8 cellular contexts compared by ENCODE assay signal in the genomic region with DNA sequence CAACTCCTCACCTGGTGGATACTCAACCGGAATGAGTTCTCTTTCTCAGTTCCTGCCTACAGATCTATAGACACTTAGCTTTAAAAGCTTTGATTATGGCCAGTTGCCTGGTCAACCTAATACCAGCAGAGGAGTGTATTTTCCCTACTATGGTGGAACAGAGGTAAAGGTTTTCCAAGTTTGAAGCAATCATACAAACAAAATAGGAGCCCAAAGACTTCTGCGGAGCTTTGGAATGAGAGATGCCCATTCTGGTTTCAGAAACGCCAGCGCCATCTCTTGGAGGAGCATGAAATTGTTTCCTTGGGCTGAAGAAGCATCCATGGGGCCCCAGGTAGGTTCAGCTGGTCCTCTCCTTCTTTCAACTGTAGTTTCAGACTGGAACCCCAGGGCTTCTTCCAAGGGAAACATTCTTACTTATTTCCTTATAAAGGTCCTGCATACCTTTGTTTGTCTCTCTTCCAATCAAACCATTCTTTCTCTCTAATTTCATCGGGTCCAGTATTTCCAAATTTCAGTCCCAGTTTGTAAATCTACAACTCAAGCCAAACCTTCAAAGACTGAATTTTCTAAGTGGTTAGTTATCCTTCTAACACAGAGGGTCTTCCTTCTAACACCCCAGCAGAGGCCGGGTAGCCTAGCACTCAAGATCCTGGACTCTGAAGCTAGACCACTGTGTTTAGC.
DNase-seq lines count a peak whose midpoint lies in the region; ATAC-seq and TF ChIP-seq lines count a peak whose summit lies in the region.

No MANE protein-coding gene starts in this region.

- TF ChIP-seq CTCF in GM10266 (IDR thresholded peaks at IDR 0.05; ENCODE audit: control insufficient read depth, insufficient read depth, low read depth, missing control alignments): peak; percentile 65
- TF ChIP-seq CTCF in MM.1S (IDR thresholded peaks at IDR 0.05; ENCODE audit: low read length): peak; percentile 97
- peak; percentile 67 for TF ChIP-seq CTCF in colonic mucosa (IDR thresholded peaks at IDR 0.05)
- peak; percentile 81 for TF ChIP-seq CTCF in liver (IDR thresholded peaks at IDR 0.05; ENCODE audit: low read depth, low read length, missing input control)

- H3K9me3 ChIP-seq in MM.1S (replicated peaks; ENCODE audit: insufficient read depth, low read length) (no peaks in the 10 kb centered on the region), colonic mucosa (no peaks in the 10 kb centered on the region), liver (ENCODE audit: control insufficient read depth in 4 of 4, low read length in 3 of 4) (no peaks in the 10 kb centered on the region), HAP-1 (no peaks in the 10 kb centered on the region)

- intact Hi-C loops in colonic mucosa (cut with DNase I): loop anchor here (1.0 to 10.0 kb wide), 3 partner anchors 133 to 675 kb away; no protein-coding TSS in a partner anchor

- H3F3A ChIP-seq in MM.1S (ENCODE audit: insufficient read depth, low read length): no peaks in the 10 kb centered on the region

- no peak overlapping the region for H3K27ac ChIP-seq in MM.1S (ENCODE audit: low read length)
- H3K27ac ChIP-seq in colonic mucosa: no peak overlapping the region
- H3K27ac ChIP-seq in liver (ENCODE audit: low read depth in 1 of 2, low read length in 2 of 2): no peak overlapping the region

- H3K4me2 ChIP-seq in MM.1S (ENCODE audit: low read depth, low read length): no peak overlapping the region

- H3K9ac ChIP-seq in MM.1S (ENCODE audit: low read length): no peak overlapping the region
- no peak overlapping the region for H3K9ac ChIP-seq in colonic mucosa (ENCODE audit: low read depth in 2 of 2, low read length in 2 of 2)
- no peak overlapping the region for H3K9ac ChIP-seq in liver (ENCODE audit: low read depth in 1 of 2, low read length in 2 of 2)

- H3K4me3 ChIP-seq in MM.1S (ENCODE audit: low read length) (no peak overlapping the region), colonic mucosa (no peak overlapping the region), liver (ENCODE audit: low read depth in 1 of 3, low read length in 3 of 3) (no peak overlapping the region), HAP-1 (no peak overlapping the region)

- in situ Hi-C loops in HAP-1 (cut with MboI; ENCODE audit: low sequenced_read_pairs): loop anchor here (25.0 kb wide), 1 partner anchor 640 kb away; no protein-coding TSS in a partner anchor

- DNase-seq in GM10266 (ENCODE audit: extremely low spot score) (peak; percentile 44), MM.1S (peak; percentile 63), colonic mucosa (peak; percentile 59), HAP-1 (ENCODE audit: low spot score in 2 of 2) (no peak)
- peak; percentile 60 for DNase-seq in stimulated activated naive CD8-positive, alpha-beta T cell treated with anti-CD3 and anti-CD28 coated beads, Interleukin-15, Interleukin-2, amounts not matched to agents 100 U/mL and 50 U/mL, for 24 hours

- H3K9me2 ChIP-seq in MM.1S (replicated peaks; ENCODE audit: insufficient read depth, low read length): no peaks in the 10 kb centered on the region

- H2AFZ ChIP-seq in MM.1S (ENCODE audit: low read length): no peak overlapping the region

- H3K27me3 ChIP-seq in MM.1S (replicated peaks; ENCODE audit: insufficient read depth, low read length) (no peaks in the 10 kb centered on the region), colonic mucosa (no peaks in the 10 kb centered on the region), liver (ENCODE audit: control insufficient read depth in 4 of 4, insufficient read depth in 4 of 4, low read length in 3 of 4) (no peaks in the 10 kb centered on the region), HAP-1 (ENCODE audit: low read depth) (no peaks in the 10 kb centered on the region)

- 0 out of 2 replicates have a peak, but pooled peaks cover 2% of the 10 kb centered on the region for H3K4me1 ChIP-seq in MM.1S (ENCODE audit: low read length)
- no peaks in the 10 kb centered on the region for H3K4me1 ChIP-seq in colonic mucosa
- peaks cover 0 to 3% (median 0%) of the 10 kb centered on the region in 4 donors for H3K4me1 ChIP-seq in liver (ENCODE audit: control insufficient read depth in 4 of 4, insufficient read depth in 4 of 4, low read length in 3 of 4)
- no peaks in the 10 kb centered on the region for H3K4me1 ChIP-seq in HAP-1

- H4K20me1 ChIP-seq in MM.1S (ENCODE audit: insufficient read depth, low read length): no peaks in the 10 kb centered on the region

- H3K79me2 ChIP-seq in MM.1S (ENCODE audit: low read length): no peaks in the 10 kb centered on the region

- 44% methylated on average over 6 of the region's 6 CpGs for WGBS in liver

- peak; percentile 72 for ATAC-seq in SK-N-SH treated with all-trans-retinoic acid at 6 μM for 48 hours
- no peak for ATAC-seq in stimulated activated naive CD8-positive, alpha-beta T cell treated with anti-CD3 and anti-CD28 coated beads, Interleukin-15, Interleukin-2, amounts not matched to agents 100 U/mL and 50 U/mL, for 24 hours
- ATAC-seq in GM18909 (IDR thresholded peaks at IDR 0.05; ENCODE audit: poor library complexity, unreplicated experiment): no peak

- TF ChIP-seq RAD21 in liver (IDR thresholded peaks at IDR 0.05): peak; percentile 94 to 95

- H3K36me3 ChIP-seq in MM.1S (replicated peaks; ENCODE audit: insufficient read depth, low read length) (no peaks in the 10 kb centered on the region), colonic mucosa (no peaks in the 10 kb centered on the region), liver (ENCODE audit: control insufficient read depth in 4 of 4, insufficient read depth in 3 of 4, low read depth in 1 of 4, low read length in 3 of 4) (no peaks in the 10 kb centered on the region), HAP-1 (replicated peaks) (no peaks in the 10 kb centered on the region)

TF ChIP-seq in SK-N-SH treated with all-trans-retinoic acid at 6 μM for 48 hours, 23 proteins besides CTCF, POLR2A, EP300 and RAD21:
- TF ChIP-seq ZFP30 (CRISPR knock-in tag; IDR thresholded peaks at IDR 0.05) (no peak), ZNF70 (CRISPR knock-in tag; IDR thresholded peaks at IDR 0.05) (no peak), ZFP3 (CRISPR knock-in tag; IDR thresholded peaks at IDR 0.05) (no peak), CREB5 (CRISPR knock-in tag; IDR thresholded peaks at IDR 0.05; ENCODE audit: low read depth) (no peak), TOX (CRISPR knock-in tag; IDR thresholded peaks at IDR 0.05; ENCODE audit: borderline replicate concordance) (no peak), TCF4 (CRISPR knock-in tag; IDR thresholded peaks at IDR 0.05; ENCODE audit: borderline replicate concordance) (no peak), BACH2 (CRISPR knock-in tag; IDR thresholded peaks at IDR 0.05; ENCODE audit: borderline replicate concordance) (no peak), ZNF565 (CRISPR knock-in tag; conservative IDR thresholded peaks at IDR 0.05; ENCODE audit: low read depth) (no peak), ISL1 (CRISPR knock-in tag; IDR thresholded peaks at IDR 0.05) (no peak)

TF ChIP-seq in liver, 16 proteins besides CTCF, POLR2A, EP300 and RAD21:
- TF ChIP-seq SP1 (IDR thresholded peaks at IDR 0.05): no peak
- TF ChIP-seq MAX (IDR thresholded peaks at IDR 0.05): no peak
- no peak for TF ChIP-seq ZBTB33 (IDR thresholded peaks at IDR 0.05)
- TF ChIP-seq HNF4A (conservative IDR thresholded peaks at IDR 0.05): peak in 1 of 2 donors; percentile 15

Comparison
In these comparisons a context has a peak if more than half of its experiments do, and no peak if none do; other contexts are left out.
1. DNase-seq: peak in GM10266 (single experiment), MM.1S (single experiment), colonic mucosa (single experiment) and stimulated activated naive CD8-positive, alpha-beta T cell treated with anti-CD3 and anti-CD28 coated beads, Interleukin-15, Interleukin-2, amounts not matched to agents 100 U/mL and 50 U/mL, for 24 hours (single experiment); none in HAP-1 (0 of 2).
2. Peak in every context shown above with its lines, with median percentiles within 50 percentile points of each other: CTCF ChIP-seq.